Comparison of ENCODE assay signal across 1 cellular context in the genomic region with DNA sequence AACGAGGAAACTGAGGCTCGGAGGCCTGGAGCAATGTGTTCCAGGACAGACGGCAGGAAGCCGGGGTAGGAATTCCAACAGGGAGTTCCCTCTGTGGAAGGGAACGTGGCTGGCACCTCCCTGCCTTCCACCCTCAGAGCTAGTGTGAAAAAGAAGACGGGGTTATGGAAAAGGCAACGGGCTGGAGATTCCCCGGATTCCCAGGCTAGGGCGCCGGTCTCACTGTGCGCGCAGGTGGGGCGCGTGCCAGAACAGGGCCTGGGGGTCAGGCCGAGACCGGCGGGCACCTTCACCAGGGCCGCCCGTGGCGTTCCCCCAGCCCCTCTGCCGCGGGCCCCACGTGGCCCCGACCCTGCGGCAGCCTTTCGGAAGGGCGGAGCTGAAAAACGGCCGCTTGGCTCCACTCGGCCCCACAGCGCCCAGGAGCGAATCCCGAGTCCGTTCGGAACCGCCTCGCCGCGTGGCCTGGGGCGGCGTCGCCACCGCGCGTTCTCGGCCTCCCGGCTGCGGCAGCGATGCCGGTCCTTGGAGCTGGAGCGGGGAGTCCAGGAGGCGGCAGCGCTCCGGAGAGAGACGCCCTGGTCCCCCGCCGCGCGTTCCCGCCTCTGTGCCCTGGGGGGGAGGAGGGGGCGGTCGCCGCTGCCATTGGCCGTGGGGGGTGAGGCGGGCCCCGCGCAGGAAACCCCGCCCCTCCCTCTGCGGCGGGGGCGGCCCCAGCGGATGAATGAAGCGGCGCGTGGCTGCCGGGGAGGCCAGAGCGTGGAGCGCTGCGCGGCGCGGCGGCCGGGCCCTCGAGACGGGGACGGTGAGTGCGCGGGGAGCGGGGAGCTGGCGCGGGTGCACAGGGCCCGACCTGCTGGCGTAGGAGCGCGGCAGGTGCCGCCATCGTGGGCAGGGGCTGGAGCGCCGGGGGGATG.
A peak's percentile ranks its signal among the peaks of the same experiment; 100 is the strongest.
TF ChIP-seq lines count a peak whose summit lies in the region.

TSS of gene SLCO4A1 (plus strand) at position 755 of the 917 bp plus-strand sequence. CDS start 13,952 bp downstream, outside the sequence.

TF ChIP-seq in HepG2, 621 proteins besides CTCF, POLR2A, EP300 and RAD21 (continued from another document and continues in another):
- TF ChIP-seq, protein P1, sequence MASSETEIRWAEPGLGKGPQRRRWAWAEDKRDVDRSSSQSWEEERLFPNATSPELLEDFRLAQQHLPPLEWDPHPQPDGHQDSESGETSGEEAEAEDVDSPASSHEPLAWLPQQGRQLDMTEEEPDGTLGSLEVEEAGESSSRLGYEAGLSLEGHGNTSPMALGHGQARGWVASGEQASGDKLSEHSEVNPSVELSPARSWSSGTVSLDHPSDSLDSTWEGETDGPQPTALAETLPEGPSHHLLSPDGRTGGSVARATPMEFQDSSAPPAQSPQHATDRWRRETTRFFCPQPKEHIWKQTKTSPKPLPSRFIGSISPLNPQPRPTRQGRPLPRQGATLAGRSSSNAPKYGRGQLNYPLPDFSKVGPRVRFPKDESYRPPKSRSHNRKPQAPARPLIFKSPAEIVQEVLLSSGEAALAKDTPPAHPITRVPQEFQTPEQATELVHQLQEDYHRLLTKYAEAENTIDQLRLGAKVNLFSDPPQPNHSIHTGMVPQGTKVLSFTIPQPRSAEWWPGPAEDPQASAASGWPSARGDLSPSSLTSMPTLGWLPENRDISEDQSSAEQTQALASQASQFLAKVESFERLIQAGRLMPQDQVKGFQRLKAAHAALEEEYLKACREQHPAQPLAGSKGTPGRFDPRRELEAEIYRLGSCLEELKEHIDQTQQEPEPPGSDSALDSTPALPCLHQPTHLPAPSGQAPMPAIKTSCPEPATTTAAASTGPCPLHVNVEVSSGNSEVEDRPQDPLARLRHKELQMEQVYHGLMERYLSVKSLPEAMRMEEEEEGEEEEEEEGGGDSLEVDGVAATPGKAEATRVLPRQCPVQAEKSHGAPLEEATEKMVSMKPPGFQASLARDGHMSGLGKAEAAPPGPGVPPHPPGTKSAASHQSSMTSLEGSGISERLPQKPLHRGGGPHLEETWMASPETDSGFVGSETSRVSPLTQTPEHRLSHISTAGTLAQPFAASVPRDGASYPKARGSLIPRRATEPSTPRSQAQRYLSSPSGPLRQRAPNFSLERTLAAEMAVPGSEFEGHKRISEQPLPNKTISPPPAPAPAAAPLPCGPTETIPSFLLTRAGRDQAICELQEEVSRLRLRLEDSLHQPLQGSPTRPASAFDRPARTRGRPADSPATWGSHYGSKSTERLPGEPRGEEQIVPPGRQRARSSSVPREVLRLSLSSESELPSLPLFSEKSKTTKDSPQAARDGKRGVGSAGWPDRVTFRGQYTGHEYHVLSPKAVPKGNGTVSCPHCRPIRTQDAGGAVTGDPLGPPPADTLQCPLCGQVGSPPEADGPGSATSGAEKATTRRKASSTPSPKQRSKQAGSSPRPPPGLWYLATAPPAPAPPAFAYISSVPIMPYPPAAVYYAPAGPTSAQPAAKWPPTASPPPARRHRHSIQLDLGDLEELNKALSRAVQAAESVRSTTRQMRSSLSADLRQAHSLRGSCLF (CRISPR knock-in tag; IDR thresholded peaks at IDR 0.05; ENCODE audit: borderline replicate concordance): peak; percentile 25; the same call in 1 of the 2 replicates
- TF ChIP-seq ZFP90 (CRISPR knock-in tag; IDR thresholded peaks at IDR 0.05; ENCODE audit: borderline replicate concordance): peak; percentile 42; the same call in 1 of the 2 replicates
- TF ChIP-seq KAT7 (CRISPR knock-in tag; IDR thresholded peaks at IDR 0.05; ENCODE audit: borderline replicate concordance): no peak; the same call in 1 of the 2 replicates
- TF ChIP-seq ZNF318 (CRISPR knock-in tag; IDR thresholded peaks at IDR 0.05): no peak; the same call in 1 of the 2 replicates
- peak; percentile 33; the same call in 1 of the 2 replicates for TF ChIP-seq ZNF263 (CRISPR knock-in tag; IDR thresholded peaks at IDR 0.05)
- peak; percentile 88 for TF ChIP-seq ZNF614 (CRISPR knock-in tag; IDR thresholded peaks at IDR 0.05; ENCODE audit: borderline replicate concordance)
- TF ChIP-seq MIER3 (CRISPR knock-in tag; IDR thresholded peaks at IDR 0.05; ENCODE audit: borderline replicate concordance): 0 out of 2 replicates have a peak, but pooled peaks have one; percentile 41
- TF ChIP-seq HNRNPK (IDR thresholded peaks at IDR 0.05; ENCODE audit: low read depth, low read length, poor library complexity, severe bottlenecking): peak; percentile 54
- TF ChIP-seq NFE2L2 (IDR thresholded peaks at IDR 0.05; ENCODE audit: low read length): no peak
- no peak for TF ChIP-seq NCOR1 (IDR thresholded peaks at IDR 0.05; ENCODE audit: borderline replicate concordance, low read length)
- no peak for TF ChIP-seq POLR2AphosphoS2 (IDR thresholded peaks at IDR 0.05; ENCODE audit: low read depth, low read length)
- no peak for TF ChIP-seq ZNF737 (CRISPR knock-in tag; IDR thresholded peaks at IDR 0.05; ENCODE audit: borderline replicate concordance)
- peak; percentile 94 for TF ChIP-seq IKZF4 (CRISPR knock-in tag; IDR thresholded peaks at IDR 0.05; ENCODE audit: borderline replicate concordance, low read depth, not compliant biosample characterization)
- TF ChIP-seq TCF7 (IDR thresholded peaks at IDR 0.05; ENCODE audit: low read depth): no peak
- TF ChIP-seq KDM4B (CRISPR knock-in tag; IDR thresholded peaks at IDR 0.05): no peak
- TF ChIP-seq FLYWCH1 (CRISPR knock-in tag; IDR thresholded peaks at IDR 0.05): peak; percentile 77; the same call in 1 of the 2 replicates
- peak; percentile 83; the same call in 1 of the 2 replicates for TF ChIP-seq ZNF34 (CRISPR knock-in tag; IDR thresholded peaks at IDR 0.05; ENCODE audit: borderline replicate concordance)
- peak; percentile 97 for TF ChIP-seq CSRNP1 (CRISPR knock-in tag; IDR thresholded peaks at IDR 0.05)
- peak; percentile 20; the same call in 1 of the 2 replicates for TF ChIP-seq ZNF441 (CRISPR knock-in tag; IDR thresholded peaks at IDR 0.05; ENCODE audit: borderline replicate concordance)
- TF ChIP-seq ZNF776 (CRISPR knock-in tag; IDR thresholded peaks at IDR 0.05): peak; percentile 95
- TF ChIP-seq TBL1XR1 (IDR thresholded peaks at IDR 0.05; ENCODE audit: borderline replicate concordance, low read length, partially characterized antibody): no peak
- no peak for TF ChIP-seq SSRP1 (CRISPR knock-in tag; IDR thresholded peaks at IDR 0.05)
- TF ChIP-seq, protein P2, sequence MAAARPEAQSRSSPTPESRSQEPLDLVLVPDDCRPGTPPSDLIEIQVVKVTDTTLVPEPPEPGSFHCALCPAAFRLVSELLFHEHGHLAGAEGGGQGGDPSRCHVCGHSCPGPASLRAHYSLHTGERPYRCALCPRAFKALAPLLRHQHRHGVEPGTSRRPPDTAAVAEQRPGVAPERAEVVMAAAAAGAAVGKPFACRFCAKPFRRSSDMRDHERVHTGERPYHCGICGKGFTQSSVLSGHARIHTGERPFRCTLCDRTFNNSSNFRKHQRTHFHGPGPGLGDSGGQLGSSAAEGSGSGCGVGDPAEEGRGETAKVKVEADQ (CRISPR knock-in tag; IDR thresholded peaks at IDR 0.05; ENCODE audit: borderline replicate concordance): peak; percentile 77; the same call in 1 of the 2 replicates
- TF ChIP-seq, protein P3, sequence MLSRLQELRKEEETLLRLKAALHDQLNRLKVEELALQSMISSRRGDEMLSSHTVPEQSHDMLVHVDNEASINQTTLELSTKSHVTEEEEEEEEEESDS (CRISPR knock-in tag; IDR thresholded peaks at IDR 0.05; ENCODE audit: borderline replicate concordance): peak; percentile 67; the same call in 1 of the 2 replicates
- no peak; the same call in 1 of the 2 replicates for TF ChIP-seq HMGXB3 (CRISPR knock-in tag; IDR thresholded peaks at IDR 0.05; ENCODE audit: borderline replicate concordance)
- TF ChIP-seq ZBTB25 (CRISPR knock-in tag; IDR thresholded peaks at IDR 0.05): no peak
- no peak for TF ChIP-seq XBP1 (CRISPR knock-in tag; IDR thresholded peaks at IDR 0.05)
